ENCODE assay signal across 8 cellular contexts in the genomic region with DNA sequence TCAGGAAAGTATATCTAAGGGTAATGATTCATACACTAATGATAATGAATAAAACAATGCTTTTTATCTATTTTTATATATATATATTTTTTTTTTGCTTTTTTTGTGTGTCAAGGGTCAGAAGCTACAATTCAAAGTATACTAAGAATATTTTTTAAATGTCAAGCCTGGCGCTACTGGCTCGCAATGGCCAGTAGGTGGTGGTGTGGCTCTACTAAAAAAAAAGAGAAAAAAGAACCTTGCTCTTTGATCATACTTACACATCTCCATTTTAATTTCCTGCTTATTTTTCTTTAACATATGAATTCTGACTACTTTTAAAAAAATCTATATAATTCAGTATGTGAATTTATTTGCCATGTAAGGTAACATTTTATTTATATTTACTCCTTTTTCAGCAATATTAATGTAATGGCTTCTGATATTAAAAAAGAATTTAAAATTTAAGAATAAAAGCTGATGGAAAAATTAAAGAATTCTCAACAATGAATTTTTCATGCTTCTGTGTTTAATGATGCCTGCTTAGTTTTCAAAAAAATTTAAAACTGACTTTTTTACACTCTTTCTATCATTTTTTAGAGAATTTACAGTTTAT.
A peak's percentile ranks its signal among the peaks of the same experiment; 100 is the strongest.
DNase-seq lines count a peak whose midpoint lies in the region; FAIRE-seq and TF ChIP-seq lines count a peak whose summit lies in the region.

No MANE protein-coding gene starts in this region.

- intact Hi-C loops in prostate gland (cut with DNase I), result loop anchor here (5.0 kb wide), 1 partner anchor 888 kb away; no protein-coding TSS in a partner anchor

- 1% methylated on average over 2 of the region's 2 CpGs for WGBS in prostate gland

- H3K27me3 ChIP-seq in MG63 (no peaks in the 10 kb centered on the region), prostate gland (replicated peaks; ENCODE audit: insufficient read depth) (no peaks in the 10 kb centered on the region)

- peak; percentile 73 for DNase-seq in EH (ENCODE audit: low read depth)
- peak; percentile 66 for DNase-seq in HCEC 1CT
- peak; percentile 12 for DNase-seq in MG63
- DNase-seq in fibroblast of villous mesenchyme (ENCODE audit: low read depth), result peak; percentile 81
- DNase-seq in prostate gland (ENCODE audit: low spot score), result peak; percentile 11
- no peak for DNase-seq in NK-92 (lab: John Stamatoyannopoulos, UW; ENCODE audit: unreplicated experiment)

- FAIRE-seq in TTC549 (lab: Jason Lieb, UNC), result peak; percentile 99

- H3K4me3 ChIP-seq in MG63, result no peak overlapping the region
- no peak overlapping the region for H3K4me3 ChIP-seq in fibroblast of villous mesenchyme (ENCODE audit: low read depth, low read length)
- no peak overlapping the region for H3K4me3 ChIP-seq in prostate gland

- H3K27ac ChIP-seq in 22Rv1 (peak overlapping the region; percentile 76), prostate gland (no peak overlapping the region)

- H3K4me1 ChIP-seq in prostate gland (replicated peaks), result no peaks in the 10 kb centered on the region

- H3K9me3 ChIP-seq in MG63 (no peaks in the 10 kb centered on the region), prostate gland (no peaks in the 10 kb centered on the region)

- TF ChIP-seq CTCF in 22Rv1 (IDR thresholded peaks at IDR 0.05) (peak; percentile 77), fibroblast of villous mesenchyme (IDR thresholded peaks at IDR 0.05; ENCODE audit: insufficient read depth, low read depth, low read length) (peak; percentile 72), prostate gland (IDR thresholded peaks at IDR 0.05) (peak; percentile 56 to 74 (median 71))

- no peak for TF ChIP-seq POLR2A in prostate gland (IDR thresholded peaks at IDR 0.05)

- H3K36me3 ChIP-seq in MG63, result peaks cover 3% of the 10 kb centered on the region
- H3K36me3 ChIP-seq in prostate gland, result no peaks in the 10 kb centered on the region
